15 cellular contexts compared by ENCODE assay signal in the genomic region with DNA sequence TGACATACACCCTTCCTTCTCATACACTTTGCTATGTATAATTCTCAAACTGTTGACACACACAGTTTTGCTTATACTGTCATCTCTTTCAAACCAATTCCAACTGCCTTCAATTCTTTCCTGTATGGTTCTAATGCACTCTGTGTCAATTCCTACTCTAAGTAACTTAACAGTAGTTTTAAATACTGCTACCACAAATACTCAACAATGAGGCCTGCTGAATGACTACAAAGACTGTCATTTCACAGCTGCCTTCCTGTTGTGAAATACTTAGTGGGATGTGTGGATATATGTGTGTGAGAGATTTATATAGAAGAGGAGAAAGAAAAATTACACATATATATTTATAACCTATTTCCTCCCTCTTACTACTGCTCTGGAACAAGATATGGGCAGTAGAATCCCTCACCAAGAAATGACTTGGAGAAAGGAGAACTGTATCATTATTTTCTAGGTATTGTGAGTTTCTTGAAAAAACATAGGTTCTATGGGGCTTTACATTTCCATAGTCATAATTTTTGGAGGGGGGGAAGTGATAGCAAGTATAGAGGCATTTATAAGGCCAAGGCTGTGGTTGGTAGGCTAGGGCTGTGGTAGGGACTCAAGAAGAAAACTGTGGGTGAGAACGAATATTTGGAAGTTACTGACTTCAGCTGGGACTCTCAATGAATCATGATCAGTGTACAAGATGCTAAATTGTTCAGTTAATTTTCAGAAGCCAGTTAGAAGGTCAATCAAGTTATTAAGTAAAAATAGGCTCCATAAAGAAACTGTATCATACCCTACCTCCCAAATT.
DNase-seq lines count a peak whose midpoint lies in the region; ATAC-seq and TF ChIP-seq lines count a peak whose summit lies in the region.
"Had no signal": no experiment of that assay in that cellular context is flagged by ENCODE, and none has a peak within 500 bp of the region (broad histone marks: within the 10 kb centered on the region; RNA-seq: fewer than 3 reads in every experiment).

No MANE protein-coding gene starts in this region.

- no peak overlapping the region for H2BK5ac ChIP-seq in mesenchymal stem cell (ENCODE audit: low read depth, low read length, poor library complexity, severe bottlenecking)

- H3K79me1 ChIP-seq in mesenchymal stem cell (replicated peaks; ENCODE audit: low read length, poor library complexity, severe bottlenecking), result peaks cover 3% of the 10 kb centered on the region

- H3K27ac ChIP-seq in BLaER1 treated with 17β-estradiol and CSF1 and Interleukin-3, amounts not matched to agents 10 nM and 100 nM, result peak overlapping the region in 10 of 11 experiments; percentile 13 to 70 (median 62); a peak in 17 of 22 replicates
- H3K27ac ChIP-seq in brain microvascular endothelial cell, result peak overlapping the region; percentile 23
- no peak overlapping the region for H3K27ac ChIP-seq in mesenchymal stem cell (ENCODE audit: low read length, poor library complexity, severe bottlenecking)
- H3K27ac ChIP-seq: gastroesophageal sphincter, right lobe of liver had no signal

- peak overlapping the region in 6 of 11 experiments; percentile 9 to 42 (median 34); a peak in 9 of 22 replicates for H3K9ac ChIP-seq in BLaER1 treated with 17β-estradiol and CSF1 and Interleukin-3, amounts not matched to agents 10 nM and 100 nM
- H3K9ac ChIP-seq in mesenchymal stem cell (ENCODE audit: low read length), result no peak overlapping the region

- no peak overlapping the region for H3K18ac ChIP-seq in mesenchymal stem cell (ENCODE audit: low read depth in 1 of 2, low read length in 2 of 2)

- H3K4ac ChIP-seq in mesenchymal stem cell (ENCODE audit: low read depth in 1 of 2, low read length in 2 of 2), result no peak overlapping the region

- CTCF ChIA-PET in WTC11 (lab: Charles Lee), result no interaction called here

- H3K23ac ChIP-seq in mesenchymal stem cell (ENCODE audit: low read length in 2 of 2), result no peak overlapping the region

- ATAC-seq in HG03135 (IDR thresholded peaks at IDR 0.05; ENCODE audit: unreplicated experiment) (no peak), WTC11 (no peak)
- ATAC-seq: gastroesophageal sphincter, PC-3, right lobe of liver had no signal

- H3K4me1 ChIP-seq in BLaER1 treated with 17β-estradiol and CSF1 and Interleukin-3, amounts not matched to agents 10 nM and 100 nM, result peaks cover 0 to 38% (median 26%) of the 10 kb centered on the region in 10 experiments; a peak in 15 of 20 replicates
- H3K4me1 ChIP-seq in mesenchymal stem cell (ENCODE audit: control insufficient read depth, insufficient read depth, low read depth, low read length), result no peaks in the 10 kb centered on the region
- H3K4me1 ChIP-seq: gastroesophageal sphincter, right lobe of liver had no signal

- DNase-seq in Kasumi-1 (lab: John Stamatoyannopoulos, UW) (peak; percentile 43 to 64), brain microvascular endothelial cell (peak; percentile 48), mesenchymal stem cell (peak; percentile 79), islet precursor cell (no peak), WTC11 (ENCODE audit: low spot score) (no peak)
- DNase-seq in activated CD8-positive, alpha-beta memory T cell treated with anti-CD3 and anti-CD28 coated beads, Interleukin-2, amount 50 U/mL, for 4 hours, result no peak
- DNase-seq: activated CD4-positive, alpha-beta memory T cell treated with anti-CD3 and anti-CD28 coated beads for 36 hours; CD4-positive, CD25-positive, alpha-beta regulatory T cell; kidney; MM.1S; PC-3; right lobe of liver had no signal

- H3K9me3 Mint-ChIP-seq in WTC11, result no peaks in the 10 kb centered on the region

- H3K27me3 Mint-ChIP-seq in WTC11 (ENCODE audit: low read depth), result no peaks in the 10 kb centered on the region
- H3K27me3 Mint-ChIP-seq: activated CD4-positive, alpha-beta memory T cell treated with anti-CD3 and anti-CD28 coated beads for 36 hours; CD4-positive, CD25-positive, alpha-beta regulatory T cell had no signal

- peaks cover 46% of the 10 kb centered on the region for H3K36me3 Mint-ChIP-seq in WTC11

- H3K14ac ChIP-seq in mesenchymal stem cell (ENCODE audit: low read length in 2 of 2), result no peak overlapping the region

- in situ Hi-C loops in brain microvascular endothelial cell (cut with HindIII; ENCODE audit: low pct_ligation_motif_present, low sequenced_read_pairs), result no loop called here

- H2AK5ac ChIP-seq in mesenchymal stem cell (ENCODE audit: low read length, severe bottlenecking), result no peak overlapping the region

- H3K27me3 ChIP-seq in BLaER1 treated with 17β-estradiol and CSF1 and Interleukin-3, amounts not matched to agents 10 nM and 100 nM, result no peaks in the 10 kb centered on the region
- no peaks in the 10 kb centered on the region for H3K27me3 ChIP-seq in brain microvascular endothelial cell (replicated peaks)
- H3K27me3 ChIP-seq in mesenchymal stem cell (ENCODE audit: control insufficient read depth in 1 of 2, insufficient read depth in 1 of 2, low read length in 2 of 2), result no peaks in the 10 kb centered on the region
- H3K27me3 ChIP-seq: gastroesophageal sphincter, right lobe of liver had no signal

- peak overlapping the region in 9 of 11 experiments; percentile 8 to 79 (median 45); a peak in 15 of 22 replicates for H3K4me2 ChIP-seq in BLaER1 treated with 17β-estradiol and CSF1 and Interleukin-3, amounts not matched to agents 10 nM and 100 nM
- no peak overlapping the region for H3K4me2 ChIP-seq in mesenchymal stem cell (ENCODE audit: low read length, poor library complexity, severe bottlenecking)

- H4K20me1 ChIP-seq in BLaER1 treated with 17β-estradiol and CSF1 and Interleukin-3, amounts not matched to agents 10 nM and 100 nM, result no peaks in the 10 kb centered on the region

- POLR2A ChIA-PET in WTC11 (lab: Charles Lee), result no interaction called here

- no peaks in the 10 kb centered on the region for H3K4me1 Mint-ChIP-seq in WTC11

- peaks cover 55 to 98% (median 88%) of the 10 kb centered on the region in 11 experiments for H3K36me3 ChIP-seq in BLaER1 treated with 17β-estradiol and CSF1 and Interleukin-3, amounts not matched to agents 10 nM and 100 nM
- H3K36me3 ChIP-seq in brain microvascular endothelial cell (replicated peaks), result peaks cover 30% of the 10 kb centered on the region
- peaks cover 0 to 93% of the 10 kb centered on the region in 2 experiments for H3K36me3 ChIP-seq in mesenchymal stem cell (ENCODE audit: control insufficient read depth in 1 of 2, insufficient read depth in 2 of 2, low read depth in 1 of 2, low read length in 2 of 2)

- 92% methylated on average over 1 of the region's 1 CpG for WGBS in mesenchymal stem cell

- no peak overlapping the region for H4K91ac ChIP-seq in mesenchymal stem cell (ENCODE audit: low read length)

- no peak overlapping the region for H3K4me3 ChIP-seq in BLaER1 treated with 17β-estradiol and CSF1 and Interleukin-3, amounts not matched to agents 10 nM and 100 nM
- no peak overlapping the region for H3K4me3 ChIP-seq in brain microvascular endothelial cell (ENCODE audit: low read depth, low read length)
- no peak overlapping the region for H3K4me3 ChIP-seq in mesenchymal stem cell (ENCODE audit: insufficient read depth in 1 of 2, low read depth in 1 of 2, low read length in 2 of 2)
- H3K4me3 ChIP-seq: gastroesophageal sphincter, right lobe of liver had no signal

- peaks cover 0 to 14% (median 9%) of the 10 kb centered on the region in 11 experiments; a peak in 14 of 22 replicates for H3K9me3 ChIP-seq in BLaER1 treated with 17β-estradiol and CSF1 and Interleukin-3, amounts not matched to agents 10 nM and 100 nM (replicated peaks in 1 of 11)
- H3K9me3 ChIP-seq in mesenchymal stem cell (ENCODE audit: control insufficient read depth, low read length), result no peaks in the 10 kb centered on the region
- H3K9me3 ChIP-seq: gastroesophageal sphincter, right lobe of liver had no signal

- no peak overlapping the region for H2BK120ac ChIP-seq in mesenchymal stem cell (ENCODE audit: low read depth, low read length)

- no peak overlapping the region for H2AFZ ChIP-seq in mesenchymal stem cell (ENCODE audit: low read depth, low read length)

- H2BK15ac ChIP-seq in mesenchymal stem cell (ENCODE audit: low read depth, poor library complexity, severe bottlenecking), result no peak overlapping the region

- no peak overlapping the region for H3K27ac Mint-ChIP-seq in WTC11
- H3K27ac Mint-ChIP-seq: activated CD4-positive, alpha-beta memory T cell treated with anti-CD3 and anti-CD28 coated beads for 36 hours; CD4-positive, CD25-positive, alpha-beta regulatory T cell had no signal

- TF ChIP-seq CTCF in brain microvascular endothelial cell (IDR thresholded peaks at IDR 0.05; ENCODE audit: low read depth, low read length, missing control alignments) (no peak), WTC11 (IDR thresholded peaks at IDR 0.05) (no peak)

- H2BK12ac ChIP-seq in mesenchymal stem cell (ENCODE audit: low read length in 2 of 2), result no peak overlapping the region

- no peak overlapping the region for H4K8ac ChIP-seq in mesenchymal stem cell (ENCODE audit: low read length)

- no peak overlapping the region for H3K4me3 Mint-ChIP-seq in WTC11
- H3K4me3 Mint-ChIP-seq: activated CD4-positive, alpha-beta memory T cell treated with anti-CD3 and anti-CD28 coated beads for 36 hours; CD4-positive, CD25-positive, alpha-beta regulatory T cell had no signal

TF ChIP-seq in WTC11, 78 proteins besides CTCF, POLR2A, EP300 and RAD21 (continues in another document):
- TF ChIP-seq, protein P1, sequence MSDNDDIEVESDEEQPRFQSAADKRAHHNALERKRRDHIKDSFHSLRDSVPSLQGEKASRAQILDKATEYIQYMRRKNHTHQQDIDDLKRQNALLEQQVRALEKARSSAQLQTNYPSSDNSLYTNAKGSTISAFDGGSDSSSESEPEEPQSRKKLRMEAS (CRISPR knock-in tag; IDR thresholded peaks at IDR 0.05), result no peak
- TF ChIP-seq, protein P2, sequence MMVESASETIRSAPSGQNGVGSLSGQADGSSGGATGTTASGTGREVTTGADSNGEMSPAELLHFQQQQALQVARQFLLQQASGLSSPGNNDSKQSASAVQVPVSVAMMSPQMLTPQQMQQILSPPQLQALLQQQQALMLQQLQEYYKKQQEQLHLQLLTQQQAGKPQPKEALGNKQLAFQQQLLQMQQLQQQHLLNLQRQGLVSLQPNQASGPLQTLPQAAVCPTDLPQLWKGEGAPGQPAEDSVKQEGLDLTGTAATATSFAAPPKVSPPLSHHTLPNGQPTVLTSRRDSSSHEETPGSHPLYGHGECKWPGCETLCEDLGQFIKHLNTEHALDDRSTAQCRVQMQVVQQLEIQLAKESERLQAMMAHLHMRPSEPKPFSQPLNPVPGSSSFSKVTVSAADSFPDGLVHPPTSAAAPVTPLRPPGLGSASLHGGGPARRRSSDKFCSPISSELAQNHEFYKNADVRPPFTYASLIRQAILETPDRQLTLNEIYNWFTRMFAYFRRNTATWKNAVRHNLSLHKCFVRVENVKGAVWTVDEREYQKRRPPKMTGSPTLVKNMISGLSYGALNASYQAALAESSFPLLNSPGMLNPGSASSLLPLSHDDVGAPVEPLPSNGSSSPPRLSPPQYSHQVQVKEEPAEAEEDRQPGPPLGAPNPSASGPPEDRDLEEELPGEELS (CRISPR knock-in tag; IDR thresholded peaks at IDR 0.05), result no peak
- TF ChIP-seq CREM (CRISPR knock-in tag; IDR thresholded peaks at IDR 0.05) (no peak), CBFB (CRISPR knock-in tag; IDR thresholded peaks at IDR 0.05; ENCODE audit: low read depth) (no peak), ZNF671 (CRISPR knock-in tag; IDR thresholded peaks at IDR 0.05) (no peak), ZBTB21 (CRISPR knock-in tag; IDR thresholded peaks at IDR 0.05; ENCODE audit: borderline replicate concordance) (no peak), GTF2I (CRISPR knock-in tag; conservative IDR thresholded peaks at IDR 0.05) (no peak)

Comparison
In these comparisons a context has a peak if more than half of its experiments do, and no peak if none do; other contexts are left out.
1. DNase-seq: peak in Kasumi-1 (2 of 2), brain microvascular endothelial cell (single experiment) and mesenchymal stem cell (single experiment); none in activated CD8-positive, alpha-beta memory T cell treated with anti-CD3 and anti-CD28 coated beads, Interleukin-2, amount 50 U/mL, for 4 hours (single experiment), islet precursor cell (single experiment) and WTC11 (single experiment).